ENCODE assay signal across 7 cellular contexts in genomic region chr2:175446201-175446600, GRCh38.
"Had no signal": no experiment of that assay in that cellular context is flagged by ENCODE, and none has a peak within 500 bp of the region (broad histone marks: within the 10 kb centered on the region; RNA-seq: fewer than 3 reads in every experiment).

No MANE protein-coding gene starts in this region.

- H3K36me3 ChIP-seq: HAP-1 had no signal

- H3K4me1 ChIP-seq: HAP-1 had no signal

- FAIRE-seq: HTR-8/SVneo had no signal

- H3K9ac ChIP-seq: KMS-11 had no signal

- H3K4me3 ChIP-seq: GM23338, HAP-1 had no signal

- ATAC-seq: GM23338, HCT116 had no signal

- H3K9me3 ChIP-seq: HAP-1 had no signal

- DNase-seq: H7, KBM-7 had no signal

- H3K4me2 ChIP-seq: GM23338, KMS-11 had no signal

- H3K27ac ChIP-seq: KMS-11 had no signal
